In genomic region chr7:128713794-128714193, GRCh38 we compare ENCODE assay signal across 17 cellular contexts. TPM values are rescaled to one million over a fixed set of nuclear protein-coding genes. Genes with fewer than 3 reads are reported as not detected.
DNase-seq lines count a peak whose midpoint lies in the region; ATAC-seq and TF ChIP-seq lines count a peak whose summit lies in the region.
"Had no signal": no experiment of that assay in that cellular context is flagged by ENCODE, and none has a peak within 500 bp of the region (broad histone marks: within the 10 kb centered on the region; RNA-seq: fewer than 3 reads in every experiment).

No MANE protein-coding gene starts in this region.

- TF ChIP-seq EP300 in upper lobe of left lung (IDR thresholded peaks at IDR 0.05), result no peak

- H3K27ac Mint-ChIP-seq in MCF 10A (ENCODE audit: low read depth, unreplicated experiment) (no peak overlapping the region), CD14-positive monocyte (no peak overlapping the region)
- H3K27ac Mint-ChIP-seq: CD8-positive, alpha-beta T cell had no signal

- H3K27ac ChIP-seq in mammary epithelial cell (ENCODE audit: insufficient read depth, low read depth, low read length) (peak overlapping the region; percentile 30), upper lobe of left lung (no peak overlapping the region)
- H3K27ac ChIP-seq: 22Rv1, GM23248, RWPE1 had no signal

- POLR2A ChIA-PET in MCF 10A (lab: Yijun Ruan, JAX), result interaction anchor here (1.0 to 1.7 kb wide), 5 partner anchors 8 to 39 kb away, joined by 3 to 5 read pairs (median 3); no protein-coding TSS in a partner anchor

- no peaks in the 10 kb centered on the region for H3K79me2 ChIP-seq in mammary epithelial cell (ENCODE audit: insufficient read depth, low read length)

- in situ Hi-C loops in mammary epithelial cell (cut with MboI; ENCODE audit: low sequenced_read_pairs in 2 of 2), result no loop called here

- H3K9me3 ChIP-seq in mammary epithelial cell (replicated peaks; ENCODE audit: insufficient read depth, low read length), result no peaks in the 10 kb centered on the region
- no peaks in the 10 kb centered on the region for H3K9me3 ChIP-seq in upper lobe of left lung

- no peaks in the 10 kb centered on the region for H3K27me3 ChIP-seq in mammary epithelial cell (ENCODE audit: insufficient read depth, low read length)
- H3K27me3 ChIP-seq in upper lobe of left lung, result no peaks in the 10 kb centered on the region

- H3K27me3 Mint-ChIP-seq in MCF 10A (ENCODE audit: insufficient read depth, unreplicated experiment) (no peaks in the 10 kb centered on the region), CD14-positive monocyte (ENCODE audit: low read depth in 3 of 3) (peaks cover 0 to 12% (median 9%) of the 10 kb centered on the region in 3 donors)

- H3K4me3 Mint-ChIP-seq in MCF 10A (ENCODE audit: unreplicated experiment) (no peak overlapping the region), CD14-positive monocyte (no peak overlapping the region)
- H3K4me3 Mint-ChIP-seq: CD8-positive, alpha-beta T cell had no signal

- CTCF ChIA-PET in mammary epithelial cell (lab: Charles Lee; ENCODE audit: low non-redundant PET), result no interaction called here
- CTCF ChIA-PET in MCF 10A (lab: Yijun Ruan, JAX), result interaction anchor here (1.2 kb wide), 1 partner anchor 13 kb away, joined by 3 read pairs; no protein-coding TSS in a partner anchor

- peaks cover 8% of the 10 kb centered on the region for H3K4me1 Mint-ChIP-seq in MCF 10A (ENCODE audit: insufficient read depth, unreplicated experiment)
- peaks cover 17% of the 10 kb centered on the region for H3K4me1 Mint-ChIP-seq in CD14-positive monocyte

- peaks cover 12% of the 10 kb centered on the region for H3K4me1 ChIP-seq in mammary epithelial cell (ENCODE audit: insufficient read depth, low read length)
- H3K4me1 ChIP-seq in upper lobe of left lung, result peaks cover 0 to 13% (median 2%) of the 10 kb centered on the region in 4 donors

- intact Hi-C loops in mammary epithelial cell (cut with micrococcal nuclease) (no loop called here), MCF 10A (cut with micrococcal nuclease) (no loop called here), CD14-positive monocyte (cut with micrococcal nuclease) (no loop called here)

- 0% methylated on average over 2 of the region's 2 CpGs for WGBS in mammary epithelial cell (ENCODE audit: low coverage, missing lambda C conversion rate)
- WGBS in upper lobe of left lung, 2 donors, result 86 to 94% methylated on average over 2 of the region's 2 CpGs

- H3K9ac ChIP-seq in mammary epithelial cell (ENCODE audit: insufficient read depth, low read length), result no peak overlapping the region
- H3K9ac ChIP-seq: GM23248 had no signal

- peak overlapping the region; percentile 17 for H3K4me2 ChIP-seq in mammary epithelial cell (ENCODE audit: insufficient read depth, low read depth, low read length)

- dilution Hi-C loops in mammary epithelial cell (cut with HindIII; ENCODE audit: low sequenced_read_pairs), result no loop called here

- H3K9me3 Mint-ChIP-seq in MCF 10A (ENCODE audit: unreplicated experiment), result no peaks in the 10 kb centered on the region
- peaks cover 0 to 5% (median 2%) of the 10 kb centered on the region in 7 donors for H3K9me3 Mint-ChIP-seq in CD14-positive monocyte
- H3K9me3 Mint-ChIP-seq: CD8-positive, alpha-beta T cell had no signal

- no peak for TF ChIP-seq POLR2A in upper lobe of left lung (IDR thresholded peaks at IDR 0.05)

- peak overlapping the region; percentile 14 for H2AFZ ChIP-seq in mammary epithelial cell (ENCODE audit: low read depth, low read length)
- H2AFZ ChIP-seq: GM23248 had no signal

- DNase-seq in mammary epithelial cell (peak; percentile 76), MCF 10A (ENCODE audit: unreplicated experiment) (no peak), amniotic epithelial cell (ENCODE audit: low read depth) (peak; percentile 22), iris pigment epithelial cell (ENCODE audit: low read depth) (peak; percentile 27), upper lobe of left lung (no peak), CD14-positive monocyte (ENCODE audit: low spot score) (no peak)
- DNase-seq: CD8-positive, alpha-beta T cell; GM23248; HCEC 1CT; KG1; NCI-H1092; NCI-H146; NCI-H69 had no signal

- H3K36me3 ChIP-seq in mammary epithelial cell (ENCODE audit: insufficient read depth, low read length) (no peaks in the 10 kb centered on the region), upper lobe of left lung (no peaks in the 10 kb centered on the region)

- no peaks in the 10 kb centered on the region for H4K20me1 ChIP-seq in mammary epithelial cell (ENCODE audit: insufficient read depth, low read length)

- no peak overlapping the region for H3K4me3 ChIP-seq in mammary epithelial cell (replicated peaks in 1 of 3; ENCODE audit: insufficient read depth in 1 of 3, low read depth in 2 of 3, low read length in 3 of 3)
- H3K4me3 ChIP-seq in upper lobe of left lung, result no peak overlapping the region
- H3K4me3 ChIP-seq: GM23248 had no signal

- no TSS peak for BruUV-seq in mammary epithelial cell (replicated peaks; lab: Mats Ljungman, UMichigan)
- BruUV-seq in MCF 10A (replicated peaks; lab: Mats Ljungman, UMichigan), result no TSS peak

- ATAC-seq in upper lobe of left lung (ENCODE audit: low FRiP score in 2 of 2), result no peak
- ATAC-seq in HG03108 (IDR thresholded peaks at IDR 0.05; ENCODE audit: unreplicated experiment), result no peak
- no peak for ATAC-seq in GM19035 (IDR thresholded peaks at IDR 0.05; ENCODE audit: unreplicated experiment)
- ATAC-seq: CD8-positive, alpha-beta T cell had no signal

- H3K36me3 Mint-ChIP-seq in MCF 10A (ENCODE audit: insufficient read depth, unreplicated experiment) (peaks cover 6% of the 10 kb centered on the region), CD14-positive monocyte (no peaks in the 10 kb centered on the region)
- H3K36me3 Mint-ChIP-seq: CD8-positive, alpha-beta T cell had no signal

- TF ChIP-seq CTCF in mammary epithelial cell (conservative IDR thresholded peaks at IDR 0.05 in 1 of 2, IDR thresholded peaks at IDR 0.05 in 1 of 2; ENCODE audit: extremely low read depth in 1 of 2, insufficient read depth in 1 of 2, low read depth in 1 of 2, low read length in 2 of 2) (no peak), MCF 10A (IDR thresholded peaks at IDR 0.05; ENCODE audit: unreplicated experiment) (no peak), upper lobe of left lung (IDR thresholded peaks at IDR 0.05) (no peak), CD14-positive monocyte (IDR thresholded peaks at IDR 0.05) (no peak)

RNA-seq across cellular contexts. Expression of gene CALU, which starts 25.4 kb away (rescaled TPM):
- 100 to 1,000 TPM; 185 to 232 TPM for total RNA-seq in mammary epithelial cell
- polyA plus RNA-seq in mammary epithelial cell, result 147 TPM
- 97.6 TPM for polyA minus RNA-seq in mammary epithelial cell
- 147 and 184 TPM in 2 replicates for total RNA-seq in MCF 10A (2022)
- 100 to 1,000 TPM in 2 of 6 donors, 10 to 100 TPM in 4; 25.1 to 113 (median 76.6) TPM for total RNA-seq in upper lobe of left lung
- 10 to 100 TPM; 33.2 to 44.0 TPM for polyA plus RNA-seq in CD14-positive monocyte

RNA-seq across cellular contexts. Expression of gene GARIN1A, which starts 41.7 kb away (rescaled TPM):
- total RNA-seq in mammary epithelial cell (1 to 10 TPM; 1.2 to 2.9 TPM), MCF 10A (2022) (2.3 and 5.9 TPM in 2 replicates), upper lobe of left lung (10 to 100 TPM in 2 of 6 donors, 1 to 10 TPM in 3, under 1 TPM in 1; 0.61 to 24.1 (median 3.1) TPM)
- polyA plus RNA-seq in mammary epithelial cell (0.18 TPM), CD14-positive monocyte (under 1 TPM in 1 of 2 donors, not detected in 1; 0.02 TPM)
- polyA minus RNA-seq in mammary epithelial cell, result not detected

Comparison
In these comparisons a context has a peak if more than half of its experiments do, and no peak if none do; other contexts are left out.
1. DNase-seq: peak in mammary epithelial cell (single experiment), amniotic epithelial cell (single experiment) and iris pigment epithelial cell (single experiment); none in MCF 10A (single experiment), upper lobe of left lung (0 of 2) and CD14-positive monocyte (single experiment).